Comparison of ENCODE assay signal across 1 cellular context in the genomic region with DNA sequence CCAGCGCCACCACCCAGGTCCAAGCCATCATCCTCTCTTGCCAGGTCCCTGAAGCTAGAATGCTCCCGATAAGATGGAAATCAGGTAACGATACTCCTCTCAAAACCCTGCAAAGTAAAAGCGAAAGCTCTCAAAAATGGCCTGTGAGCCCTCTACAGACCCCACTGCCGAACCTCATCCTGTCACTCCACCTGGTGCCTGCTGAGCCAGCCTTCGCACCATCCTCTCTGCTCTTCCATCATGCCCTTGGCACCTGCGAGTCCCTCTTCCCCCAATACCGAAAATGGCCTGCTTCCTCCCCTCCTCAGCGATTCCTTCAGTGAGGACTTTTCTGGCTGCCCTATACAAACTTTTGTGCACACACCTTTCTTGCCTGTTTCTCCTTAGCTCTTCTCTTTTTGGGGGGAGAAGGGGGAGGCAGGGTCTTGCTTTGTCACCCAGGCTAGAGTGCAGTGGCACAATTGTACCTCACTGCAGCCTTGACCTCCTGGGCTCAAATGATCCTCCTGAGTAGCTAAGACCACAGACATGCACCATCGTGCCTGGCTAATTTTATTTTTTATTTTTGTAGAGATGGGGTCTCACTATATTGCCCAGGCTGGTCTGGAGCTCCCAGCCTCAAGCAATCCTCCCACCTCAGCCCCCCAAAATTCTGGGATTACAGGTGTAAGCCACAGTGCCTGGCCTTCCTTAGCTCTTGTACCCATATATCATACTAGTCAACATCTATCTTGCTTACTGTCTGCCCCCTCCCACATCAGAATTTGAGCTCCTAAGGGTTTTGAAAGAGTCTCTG.
TF ChIP-seq lines count a peak whose summit lies in the region.

No MANE protein-coding gene starts in this region.

TF ChIP-seq in liver, 16 proteins besides CTCF, POLR2A, EP300 and RAD21 (continued from another document):
- TF ChIP-seq, protein P1, sequence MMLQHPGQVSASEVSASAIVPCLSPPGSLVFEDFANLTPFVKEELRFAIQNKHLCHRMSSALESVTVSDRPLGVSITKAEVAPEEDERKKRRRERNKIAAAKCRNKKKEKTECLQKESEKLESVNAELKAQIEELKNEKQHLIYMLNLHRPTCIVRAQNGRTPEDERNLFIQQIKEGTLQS (IDR thresholded peaks at IDR 0.05), result no peak
- no peak for TF ChIP-seq SP1 (IDR thresholded peaks at IDR 0.05)
- no peak for TF ChIP-seq FOXA2 (IDR thresholded peaks at IDR 0.05)
- TF ChIP-seq HNF4A (conservative IDR thresholded peaks at IDR 0.05), result no peak
- TF ChIP-seq FOXA1 (IDR thresholded peaks at IDR 0.05), result no peak
- TF ChIP-seq MAX (IDR thresholded peaks at IDR 0.05), result no peak
- no peak for TF ChIP-seq GABPA (IDR thresholded peaks at IDR 0.05 in 1 of 2, conservative IDR thresholded peaks at IDR 0.05 in 1 of 2)
- TF ChIP-seq YY1 (IDR thresholded peaks at IDR 0.05), result no peak
- TF ChIP-seq, protein P2, sequence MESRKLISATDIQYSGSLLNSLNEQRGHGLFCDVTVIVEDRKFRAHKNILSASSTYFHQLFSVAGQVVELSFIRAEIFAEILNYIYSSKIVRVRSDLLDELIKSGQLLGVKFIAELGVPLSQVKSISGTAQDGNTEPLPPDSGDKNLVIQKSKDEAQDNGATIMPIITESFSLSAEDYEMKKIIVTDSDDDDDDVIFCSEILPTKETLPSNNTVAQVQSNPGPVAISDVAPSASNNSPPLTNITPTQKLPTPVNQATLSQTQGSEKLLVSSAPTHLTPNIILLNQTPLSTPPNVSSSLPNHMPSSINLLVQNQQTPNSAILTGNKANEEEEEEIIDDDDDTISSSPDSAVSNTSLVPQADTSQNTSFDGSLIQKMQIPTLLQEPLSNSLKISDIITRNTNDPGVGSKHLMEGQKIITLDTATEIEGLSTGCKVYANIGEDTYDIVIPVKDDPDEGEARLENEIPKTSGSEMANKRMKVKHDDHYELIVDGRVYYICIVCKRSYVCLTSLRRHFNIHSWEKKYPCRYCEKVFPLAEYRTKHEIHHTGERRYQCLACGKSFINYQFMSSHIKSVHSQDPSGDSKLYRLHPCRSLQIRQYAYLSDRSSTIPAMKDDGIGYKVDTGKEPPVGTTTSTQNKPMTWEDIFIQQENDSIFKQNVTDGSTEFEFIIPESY (IDR thresholded peaks at IDR 0.05), result no peak
- no peak for TF ChIP-seq NR2F2 (IDR thresholded peaks at IDR 0.05)
- TF ChIP-seq RXRA (IDR thresholded peaks at IDR 0.05), result no peak
- TF ChIP-seq TAF1 (conservative IDR thresholded peaks at IDR 0.05), result no peak
- no peak for TF ChIP-seq EGR1 (IDR thresholded peaks at IDR 0.05; ENCODE audit: low read depth in 2 of 2)
